7 cellular contexts compared by ENCODE assay signal in genomic region chr1:223844521-223844961, GRCh38. TPM values are rescaled to one million over a fixed set of nuclear protein-coding genes. Genes with fewer than 3 reads are reported as not detected.
DNase-seq lines count a peak whose midpoint lies in the region; ATAC-seq, FAIRE-seq and TF ChIP-seq lines count a peak whose summit lies in the region.

No MANE protein-coding gene starts in this region.

- H3K36me3 ChIP-seq in IMR-90 (ENCODE audit: control insufficient read depth, insufficient read depth, low read length) = no peaks in the 10 kb centered on the region
- H3K36me3 ChIP-seq in spleen = no peaks in the 10 kb centered on the region

- H3K9me1 ChIP-seq in IMR-90 (ENCODE audit: insufficient read depth, low read length) = 0 out of 2 replicates have a peak, but pooled peaks cover 5% of the 10 kb centered on the region

- peak overlapping the region; percentile 7; the same call in 1 of the 2 replicates for H3K18ac ChIP-seq in IMR-90 (ENCODE audit: low read depth, low read length)

- in situ Hi-C loops in IMR-90 (cut with MboI; ENCODE audit: low sequenced_read_pairs) = no loop called here

- H3K9me3 ChIP-seq in IMR-90 (ENCODE audit: control insufficient read depth, insufficient read depth, low read length) (no peaks in the 10 kb centered on the region), spleen (no peaks in the 10 kb centered on the region)

- peaks cover 36% of the 10 kb centered on the region for H4K20me1 ChIP-seq in IMR-90 (ENCODE audit: insufficient read depth, low read length)

- H4K8ac ChIP-seq in IMR-90 (ENCODE audit: low read depth in 2 of 2, low read length in 2 of 2) = peak overlapping the region; percentile 62 to 63; a peak in 3 of 4 replicates

- H2BK5ac ChIP-seq in IMR-90 (ENCODE audit: low read depth, low read length, poor library complexity, severe bottlenecking) = peak overlapping the region; percentile 96

- H2AK9ac ChIP-seq in IMR-90 (replicated peaks; ENCODE audit: low read depth, low read length, poor library complexity) = peak overlapping the region; percentile 53

- H3K4me3 ChIP-seq in IMR-90 (ENCODE audit: insufficient read depth, low read depth, low read length) = peak overlapping the region; percentile 93
- H3K4me3 ChIP-seq in spleen = peak overlapping the region; percentile 70 to 96 (median 80)

- intact Hi-C loops in IMR-90 (cut with micrococcal nuclease) (loop anchor here (2.0 kb wide), 1 partner anchor 144 kb away; no protein-coding TSS in a partner anchor), spleen (cut with DNase I; ENCODE audit: low total_unique reads) (loop anchor here (10.0 kb wide), 1 partner anchor 130 kb away; the partner anchor contains the start of gene CAPN2)

- H3K27me3 Mint-ChIP-seq in activated CD4-positive, alpha-beta memory T cell treated with anti-CD3 and anti-CD28 coated beads, Interleukin-2, amount 10 ng/mL, durations not matched to agents 7 days and 5 days = peaks cover 1% of the 10 kb centered on the region

- no peak for TF ChIP-seq CTCF in IMR-90 (conservative IDR thresholded peaks at IDR 0.05; ENCODE audit: low read depth, low read length)
- TF ChIP-seq CTCF in foreskin keratinocyte (conservative IDR thresholded peaks at IDR 0.05) = no peak
- no peak for TF ChIP-seq CTCF in spleen (IDR thresholded peaks at IDR 0.05 in 8 of 11, conservative IDR thresholded peaks at IDR 0.05 in 3 of 11)

- peak overlapping the region; percentile 98 for H3K4me3 Mint-ChIP-seq in activated CD4-positive, alpha-beta memory T cell treated with anti-CD3 and anti-CD28 coated beads, Interleukin-2, amount 10 ng/mL, durations not matched to agents 7 days and 5 days

- DNase-seq in IMR-90 (no peak), foreskin keratinocyte (peak in 1 of 2 donors; percentile 25), spleen (no peak), urothelium cell line (ENCODE audit: low spot score) (no peak), NCI-H187 (lab: John Stamatoyannopoulos, UW) (no peak), COLO668 (lab: John Stamatoyannopoulos, UW; ENCODE audit: unreplicated experiment) (no peak)
- peak; percentile 77 for DNase-seq in activated CD4-positive, alpha-beta memory T cell treated with anti-CD3 and anti-CD28 coated beads, Interleukin-2, amount 10 ng/mL, durations not matched to agents 7 days and 5 days

- no TSS peak for BruUV-seq in IMR-90 (replicated peaks; lab: Mats Ljungman, UMichigan)

- H3K4ac ChIP-seq in IMR-90 (ENCODE audit: low read depth, low read length) = peak overlapping the region; percentile 59

- no peak for FAIRE-seq in urothelium cell line (lab: Jason Lieb, UNC)

- H2BK15ac ChIP-seq in IMR-90 (ENCODE audit: low read depth, low read length) = no peak overlapping the region

- H3K4me2 ChIP-seq in IMR-90 (ENCODE audit: low read depth, low read length) = peak overlapping the region; percentile 83

- H2BK120ac ChIP-seq in IMR-90 (ENCODE audit: low read depth, low read length) = peak overlapping the region; percentile 31

- peak overlapping the region; percentile 58 for H4K91ac ChIP-seq in IMR-90 (ENCODE audit: insufficient read depth, low read depth, low read length)

- H3K9ac ChIP-seq in IMR-90 (ENCODE audit: low read depth, low read length) = peak overlapping the region; percentile 59

- H2AK5ac ChIP-seq in IMR-90 (ENCODE audit: low read depth, low read length) = peak overlapping the region; percentile 45

- H2AFZ ChIP-seq in IMR-90 (replicated peaks; ENCODE audit: low read length, poor library complexity) = peak overlapping the region; percentile 16

- CTCF ChIA-PET in IMR-90 (lab: Yijun Ruan, JAX) = no interaction called here
- CTCF ChIA-PET in activated CD4-positive, alpha-beta memory T cell treated with anti-CD3 and anti-CD28 coated beads, Interleukin-2, amount 10 ng/mL, durations not matched to agents 7 days and 5 days (lab: Charles Lee) = interaction anchor here (0.8 to 3.9 kb wide), 6 partner anchors 9 to 489 kb away, joined by 3 to 12 read pairs (median 6); no protein-coding TSS in a partner anchor

- H4K5ac ChIP-seq in IMR-90 (ENCODE audit: low read depth, low read length) = peak overlapping the region; percentile 28; the same call in 1 of the 2 replicates

- WGBS in IMR-90 (ENCODE audit: extremely low coverage in 2 of 2, insufficient read length in 1 of 2), 2 experiments = 20% methylated on average over 1 of the region's 9 CpGs; no CpG with 5 or more reads in 1 of the 2 experiments
- 4 to 7% (median 5%) methylated on average over 9 of the region's 9 CpGs for WGBS in spleen, 5 donors

- POLR2A ChIA-PET in IMR-90 (lab: Charles Lee; ENCODE audit: unreplicated experiment) = no interaction called here
- POLR2A ChIA-PET in activated CD4-positive, alpha-beta memory T cell treated with anti-CD3 and anti-CD28 coated beads, Interleukin-2, amount 10 ng/mL, durations not matched to agents 7 days and 5 days (lab: Charles Lee) = interaction anchor here (0.8 to 3.9 kb wide), 16 partner anchors 9 to 654 kb away, joined by 3 to 96 read pairs (median 8); partner anchors contain the start of gene CAPN2

- peak overlapping the region; percentile 95 for H3K27ac ChIP-seq in IMR-90 (ENCODE audit: insufficient read depth, low read length)
- peak overlapping the region; percentile 88 for H3K27ac ChIP-seq in foreskin keratinocyte
- peak overlapping the region; percentile 96 to 100 (median 99) for H3K27ac ChIP-seq in spleen

- H3K27ac Mint-ChIP-seq in activated CD4-positive, alpha-beta memory T cell treated with anti-CD3 and anti-CD28 coated beads, Interleukin-2, amount 10 ng/mL, durations not matched to agents 7 days and 5 days = peak overlapping the region; percentile 98

- H3K4me1 Mint-ChIP-seq in activated CD4-positive, alpha-beta memory T cell treated with anti-CD3 and anti-CD28 coated beads, Interleukin-2, amount 10 ng/mL, durations not matched to agents 7 days and 5 days = peaks cover 41% of the 10 kb centered on the region

- H2BK20ac ChIP-seq in IMR-90 (ENCODE audit: low read depth, low read length) = 0 out of 2 replicates have a peak overlapping the region, but pooled peaks have one; percentile 26

- TF ChIP-seq POLR2A in IMR-90 (IDR thresholded peaks at IDR 0.05; ENCODE audit: low read depth, low read length) (no peak), spleen (IDR thresholded peaks at IDR 0.05) (no peak)

- H3K23ac ChIP-seq in IMR-90 (ENCODE audit: low read depth, low read length) = peak overlapping the region; percentile 95

- peak overlapping the region; percentile 83 for H3K56ac ChIP-seq in IMR-90 (ENCODE audit: extremely low read depth, insufficient read depth, low read length)

- H3K27me3 ChIP-seq in IMR-90 (ENCODE audit: control insufficient read depth, insufficient read depth, low read length) (no peaks in the 10 kb centered on the region), foreskin keratinocyte (no peaks in the 10 kb centered on the region), spleen (replicated peaks in 1 of 7) (no peaks in the 10 kb centered on the region)

- dilution Hi-C loops in IMR-90 (cut with HindIII; ENCODE audit: low sequenced_read_pairs, unreplicated experiment) = no loop called here

- ATAC-seq in IMR-90 (ENCODE audit: low read depth) = no peak
- ATAC-seq in foreskin keratinocyte = no peak

- peaks cover 4 to 38% of the 10 kb centered on the region in 2 experiments; a peak in 2 of 4 replicates for H3K79me1 ChIP-seq in IMR-90 (ENCODE audit: low read depth in 1 of 2, low read length in 2 of 2)

- no peak for TF ChIP-seq RAD21 in IMR-90 (IDR thresholded peaks at IDR 0.05; ENCODE audit: low read length)

- H3K36me3 Mint-ChIP-seq in activated CD4-positive, alpha-beta memory T cell treated with anti-CD3 and anti-CD28 coated beads, Interleukin-2, amount 10 ng/mL, durations not matched to agents 7 days and 5 days (ENCODE audit: low read depth) = peaks cover 22% of the 10 kb centered on the region

- peak overlapping the region; percentile 97 for H3K14ac ChIP-seq in IMR-90 (replicated peaks; ENCODE audit: low read depth, low read length)

- H3K4me1 ChIP-seq in IMR-90 (ENCODE audit: control insufficient read depth, insufficient read depth, low read length) (peaks cover 3% of the 10 kb centered on the region), foreskin keratinocyte (peaks cover 17% of the 10 kb centered on the region), spleen (peaks cover 24 to 72% (median 52%) of the 10 kb centered on the region in 6 donors)

- H3K9me3 Mint-ChIP-seq in activated CD4-positive, alpha-beta memory T cell treated with anti-CD3 and anti-CD28 coated beads, Interleukin-2, amount 10 ng/mL, durations not matched to agents 7 days and 5 days = peaks cover 7% of the 10 kb centered on the region

TF ChIP-seq in IMR-90, 13 proteins besides CTCF, POLR2A, EP300 and RAD21:
- TF ChIP-seq RCOR1 (IDR thresholded peaks at IDR 0.05; ENCODE audit: insufficient replicate concordance, low read length) (no peak), MXI1 (IDR thresholded peaks at IDR 0.05; ENCODE audit: borderline replicate concordance, low read depth, low read length) (no peak)

RNA-seq across cellular contexts. Expression of gene TP53BP2, which starts 1.2 kb away (rescaled TPM):
- 35.0 and 35.8 TPM in 2 replicates for total RNA-seq in IMR-90 (2012; rRNA removed)
- polyA plus RNA-seq in IMR-90 (2012; rRNA removed) = 19.2 and 19.9 TPM in 2 replicates
- polyA plus RNA-seq in IMR-90 (2012; cell fraction: cytosol; rRNA removed) = 9.9 and 11.5 TPM in 2 replicates
- polyA plus RNA-seq in IMR-90 (2012; cell fraction: nucleus; rRNA removed; ENCODE audit: low replicate concordance) = 10.3 and 34.6 TPM in 2 replicates
- total RNA-seq in activated CD4-positive, alpha-beta memory T cell treated with anti-CD3 and anti-CD28 coated beads, Interleukin-2, amount 10 ng/mL, durations not matched to agents 7 days and 5 days = 10 to 100 TPM; 34.4 to 36.0 TPM
- 16.8 TPM in 2 replicates for total RNA-seq in foreskin keratinocyte
- 4.2 and 5.6 TPM in 2 replicates for polyA plus RNA-seq in foreskin keratinocyte
- total RNA-seq in spleen = 10 to 100 TPM; 27.1 to 50.7 (median 42.2) TPM
- 1 to 10 TPM; 5.2 to 8.0 (median 5.7) TPM for polyA plus RNA-seq in spleen
